26 cellular contexts compared by ENCODE assay signal in genomic region chr17:72732893-72733618, GRCh38.
"Had no signal": no experiment of that assay in that cellular context is flagged by ENCODE, and none has a peak within 500 bp of the region (broad histone marks: within the 10 kb centered on the region; RNA-seq: fewer than 3 reads in every experiment).

No MANE protein-coding gene starts in this region.

- H3K4me1 ChIP-seq: esophagus muscularis mucosa, foreskin keratinocyte, gastroesophageal sphincter, heart right ventricle, psoas muscle, tibial nerve, upper lobe of right lung, uterus had no signal

- H3K4me3 ChIP-seq: coronary artery, esophagus muscularis mucosa, gastroesophageal sphincter, heart right ventricle, left lung, psoas muscle, skin epidermis, thoracic aorta, tibial nerve, upper lobe of right lung, uterus had no signal

- H3K27ac ChIP-seq: coronary artery, esophagus muscularis mucosa, foreskin keratinocyte, gastroesophageal sphincter, heart right ventricle, left lung, psoas muscle, skin epidermis, thoracic aorta, tibial nerve, upper lobe of right lung, uterus had no signal

- FAIRE-seq: endothelial cell of umbilical vein, keratinocyte had no signal

- DNase-seq: dermis blood vessel endothelial cell; effector memory CD4-positive, alpha-beta T cell; foreskin keratinocyte; glutamatergic neuron; heart right ventricle; hippocampal formation; immature natural killer cell; left lung; mesenchymal stem cell; naive thymus-derived CD4-positive, alpha-beta T cell; nucleus accumbens; psoas muscle; right cardiac atrium; stimulated activated CD4-positive, alpha-beta T cell treated with anti-CD3 and anti-CD28 coated beads, Interleukin-15, amount 100 ng/mL, for 24 hours; stimulated activated CD4-positive, alpha-beta T cell treated with anti-CD3 and anti-CD28 coated beads, Interleukin-2, amount 100 ng/mL, for 48 hours; stimulated activated naive B cell treated with anti-CD40 and anti-IgM and Interleukin-4, amounts not matched to agents 10 μg/mL and 1 μg/mL and 100 μg/mL, for 72 hours; upper lobe of right lung; uterus had no signal

- ATAC-seq: foreskin keratinocyte; gastroesophageal sphincter; heart right ventricle; left lung; naive thymus-derived CD4-positive, alpha-beta T cell; psoas muscle; right cardiac atrium had no signal

- H3K27me3 ChIP-seq: esophagus muscularis mucosa, foreskin keratinocyte, gastroesophageal sphincter, heart right ventricle, left lung, tibial nerve, upper lobe of right lung, uterus had no signal

- H3K36me3 ChIP-seq: upper lobe of right lung, uterus had no signal

- H3K9me3 ChIP-seq: esophagus muscularis mucosa, gastroesophageal sphincter, heart right ventricle, left lung, psoas muscle, thoracic aorta, tibial nerve, upper lobe of right lung, uterus had no signal
